In the genomic region with DNA sequence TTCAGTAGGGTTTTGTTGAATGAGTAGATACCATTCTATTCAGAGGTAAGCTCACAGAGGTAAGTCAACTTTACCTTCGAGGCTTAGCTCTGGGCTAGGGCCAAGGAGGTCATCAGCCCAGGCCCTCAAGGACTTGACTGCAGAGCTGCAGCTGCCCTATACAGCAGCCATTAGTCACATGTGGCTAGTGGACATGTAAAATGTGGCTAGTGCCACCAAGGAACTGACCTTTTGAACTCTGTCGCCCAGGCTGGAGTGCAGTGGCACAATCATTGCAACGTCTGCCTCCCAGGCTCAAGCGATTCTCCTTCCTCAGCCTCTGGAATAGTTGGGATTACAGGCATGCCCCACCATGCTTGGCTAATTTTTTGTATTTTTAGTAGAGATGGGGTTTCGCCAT, we compare ENCODE assay signal across 21 cellular contexts.
"Had no signal": no experiment of that assay in that cellular context is flagged by ENCODE, and none has a peak within 500 bp of the region (broad histone marks: within the 10 kb centered on the region; RNA-seq: fewer than 3 reads in every experiment).

No MANE protein-coding gene starts in this region.

- H3K9me3 Mint-ChIP-seq: activated naive CD4-positive, alpha-beta T cell treated with anti-CD3 and anti-CD28 coated beads, Interleukin-2, amount 50 U/mL, for 72 hours; activated T-cell treated with anti-CD3 and anti-CD28 coated beads, Interleukin-2, amount 50 U/mL, for 72 hours; effector memory CD8-positive, alpha-beta T cell; naive thymus-derived CD4-positive, alpha-beta T cell; stimulated activated effector memory CD8-positive, alpha-beta T cell treated with anti-CD3 and anti-CD28 coated beads, Interleukin-12 subunit alpha, Interleukin-12 subunit beta, amount 100 ng/mL, for 72 hours had no signal

- H3K9ac ChIP-seq: parathyroid adenoma had no signal

- H3K36me3 Mint-ChIP-seq: activated naive CD4-positive, alpha-beta T cell treated with anti-CD3 and anti-CD28 coated beads, Interleukin-2, amount 50 U/mL, for 72 hours; naive thymus-derived CD4-positive, alpha-beta T cell; stimulated activated effector memory CD8-positive, alpha-beta T cell treated with anti-CD3 and anti-CD28 coated beads, Interleukin-12 subunit alpha, Interleukin-12 subunit beta, amount 100 ng/mL, for 72 hours had no signal

- H3K4me3 ChIP-seq: esophagus squamous epithelium, heart right ventricle, tibial artery, vagina had no signal

- H3K27me3 ChIP-seq: esophagus squamous epithelium, heart right ventricle, tibial artery, vagina had no signal

- H3K27ac ChIP-seq: esophagus squamous epithelium, heart right ventricle, parathyroid adenoma, tibial artery, vagina, VCaP had no signal

- H3K4me3 Mint-ChIP-seq: activated T-cell treated with anti-CD3 and anti-CD28 coated beads, Interleukin-2, amount 50 U/mL, for 72 hours; effector memory CD8-positive, alpha-beta T cell; naive thymus-derived CD4-positive, alpha-beta T cell; stimulated activated effector memory CD8-positive, alpha-beta T cell treated with anti-CD3 and anti-CD28 coated beads, Interleukin-12 subunit alpha, Interleukin-12 subunit beta, amount 100 ng/mL, for 72 hours had no signal

- H3K4me1 Mint-ChIP-seq: naive thymus-derived CD4-positive, alpha-beta T cell; stimulated activated effector memory CD8-positive, alpha-beta T cell treated with anti-CD3 and anti-CD28 coated beads, Interleukin-12 subunit alpha, Interleukin-12 subunit beta, amount 100 ng/mL, for 72 hours had no signal

- DNase-seq: activated CD4-positive, alpha-beta T cell treated with anti-CD3 and anti-CD28 coated beads, Interleukin-2, amount 50 U/mL, for 1 hour; activated CD4-positive, CD25-positive, alpha-beta regulatory T cell treated with anti-CD3 and anti-CD28 coated beads, Interleukin-2, amount 50 U/mL, for 72 hours; activated CD8-positive, alpha-beta memory T cell treated with anti-CD3 and anti-CD28 coated beads, Interleukin-2, amount 50 U/mL, for 4 hours; activated gamma-delta T cell; activated T-cell treated with anti-CD3 and anti-CD28 coated beads, Interleukin-2, amount 50 U/mL, for 72 hours; dermis blood vessel endothelial cell; effector memory CD8-positive, alpha-beta T cell; esophagus squamous epithelium; heart right ventricle; mammary epithelial cell; naive thymus-derived CD4-positive, alpha-beta T cell; stimulated activated CD4-positive, alpha-beta T cell treated with anti-CD3 and anti-CD28 coated beads, Interleukin-4, amount 100 ng/mL, for 24 hours; SW 1271; T-helper 2 cell; tibial artery had no signal

- H3K36me3 ChIP-seq: heart right ventricle, tibial artery, vagina had no signal

- ATAC-seq: activated naive CD4-positive, alpha-beta T cell treated with anti-CD3 and anti-CD28 coated beads, Interleukin-2, amount 50 U/mL, for 72 hours; activated T-cell treated with anti-CD3 and anti-CD28 coated beads, Interleukin-2, amount 50 U/mL, for 72 hours; effector memory CD8-positive, alpha-beta T cell; naive thymus-derived CD4-positive, alpha-beta T cell; sciatic nerve; stimulated activated effector memory CD8-positive, alpha-beta T cell treated with anti-CD3 and anti-CD28 coated beads, Interleukin-12 subunit alpha, Interleukin-12 subunit beta, amount 100 ng/mL, for 72 hours had no signal

- H3K9me3 ChIP-seq: esophagus squamous epithelium, heart right ventricle, tibial artery, vagina had no signal

- H3K27ac Mint-ChIP-seq: activated naive CD4-positive, alpha-beta T cell treated with anti-CD3 and anti-CD28 coated beads, Interleukin-2, amount 50 U/mL, for 72 hours; activated T-cell treated with anti-CD3 and anti-CD28 coated beads, Interleukin-2, amount 50 U/mL, for 72 hours; effector memory CD8-positive, alpha-beta T cell; naive thymus-derived CD4-positive, alpha-beta T cell; stimulated activated effector memory CD8-positive, alpha-beta T cell treated with anti-CD3 and anti-CD28 coated beads, Interleukin-12 subunit alpha, Interleukin-12 subunit beta, amount 100 ng/mL, for 72 hours had no signal
